ENCODE assay signal across 8 cellular contexts in the genomic region with DNA sequence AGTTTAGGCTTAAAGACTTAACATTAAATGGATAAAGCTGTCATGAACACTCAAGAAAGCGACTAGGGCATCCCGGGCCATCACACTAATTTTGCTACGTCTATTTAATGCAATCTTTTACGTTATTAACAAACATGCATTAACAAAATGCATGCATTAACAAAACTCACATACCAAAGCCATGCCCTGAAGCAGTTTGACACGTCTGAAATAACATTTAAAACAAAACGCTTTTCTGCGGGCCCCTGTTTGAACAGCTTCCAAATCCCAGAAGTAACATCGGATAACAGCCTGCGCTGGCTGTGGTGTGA. TPM values are rescaled to one million over a fixed set of nuclear protein-coding genes. Genes with fewer than 3 reads are reported as not detected.
DNase-seq lines count a peak whose midpoint lies in the region; ATAC-seq and TF ChIP-seq lines count a peak whose summit lies in the region.

No MANE protein-coding gene starts in this region.

- H3K9me3 Mint-ChIP-seq in dendritic cell treated with granulocyte-macrophage colony-stimulating factor and Interleukin-4, amounts not matched to agents 40 ng/mL and 50 ng/mL, for 4 days = no peaks in the 10 kb centered on the region
- no peaks in the 10 kb centered on the region for H3K9me3 Mint-ChIP-seq in natural killer cell

- ATAC-seq in natural killer cell (no peak), GM18520 (IDR thresholded peaks at IDR 0.05; ENCODE audit: unreplicated experiment) (no peak), GM19467 (IDR thresholded peaks at IDR 0.05; ENCODE audit: unreplicated experiment) (no peak)

- DNase-seq in NCI-H345 (lab: John Stamatoyannopoulos, UW) (peak; percentile 20), natural killer cell (no peak), DMS79 treated with DMSO at 0.1 percent for 48 hours (lab: John Stamatoyannopoulos, UW) (no peak), inferior parietal cortex (ENCODE audit: extremely low spot score) (no peak)

- peaks cover 5 to 23% (median 16%) of the 10 kb centered on the region in 11 experiments; a peak in 19 of 22 replicates for H3K27me3 ChIP-seq in BLaER1 treated with 17β-estradiol and CSF1 and Interleukin-3, amounts not matched to agents 10 nM and 100 nM

- H3K4me3 Mint-ChIP-seq in dendritic cell treated with granulocyte-macrophage colony-stimulating factor and Interleukin-4, amounts not matched to agents 40 ng/mL and 50 ng/mL, for 4 days = peak overlapping the region; percentile 82
- peak overlapping the region; percentile 99 for H3K4me3 Mint-ChIP-seq in natural killer cell

- H3K36me3 ChIP-seq in BLaER1 treated with 17β-estradiol and CSF1 and Interleukin-3, amounts not matched to agents 10 nM and 100 nM = no peaks in the 10 kb centered on the region

- H3K9ac ChIP-seq in BLaER1 treated with 17β-estradiol and CSF1 and Interleukin-3, amounts not matched to agents 10 nM and 100 nM = peak overlapping the region; percentile 76 to 88 (median 85); a peak in 21 of 22 replicates

- peak overlapping the region; percentile 78 to 96 (median 92) for H3K4me2 ChIP-seq in BLaER1 treated with 17β-estradiol and CSF1 and Interleukin-3, amounts not matched to agents 10 nM and 100 nM

- TF ChIP-seq CTCF in natural killer cell (IDR thresholded peaks at IDR 0.05) = no peak

- H3K4me1 ChIP-seq in BLaER1 treated with 17β-estradiol and CSF1 and Interleukin-3, amounts not matched to agents 10 nM and 100 nM = peaks cover 9 to 31% (median 20%) of the 10 kb centered on the region in 10 experiments; a peak in 18 of 20 replicates

- H3K9me3 ChIP-seq in BLaER1 treated with 17β-estradiol and CSF1 and Interleukin-3, amounts not matched to agents 10 nM and 100 nM (replicated peaks in 1 of 11) = no peaks in the 10 kb centered on the region

- H3K4me3 ChIP-seq in BLaER1 treated with 17β-estradiol and CSF1 and Interleukin-3, amounts not matched to agents 10 nM and 100 nM = peak overlapping the region; percentile 78 to 92 (median 85)

- peaks cover 26% of the 10 kb centered on the region for H3K4me1 Mint-ChIP-seq in dendritic cell treated with granulocyte-macrophage colony-stimulating factor and Interleukin-4, amounts not matched to agents 40 ng/mL and 50 ng/mL, for 4 days (ENCODE audit: low read depth)
- peaks cover 38 to 54% of the 10 kb centered on the region in 2 donors for H3K4me1 Mint-ChIP-seq in natural killer cell

- H4K20me1 ChIP-seq in BLaER1 treated with 17β-estradiol and CSF1 and Interleukin-3, amounts not matched to agents 10 nM and 100 nM = 0 out of 22 replicates have a peak, but pooled peaks cover 0 to 5% (median 0%) of the 10 kb centered on the region in 11 experiments

- H3K36me3 Mint-ChIP-seq in dendritic cell treated with granulocyte-macrophage colony-stimulating factor and Interleukin-4, amounts not matched to agents 40 ng/mL and 50 ng/mL, for 4 days (ENCODE audit: low read depth) = peaks cover 6% of the 10 kb centered on the region
- H3K36me3 Mint-ChIP-seq in natural killer cell = no peaks in the 10 kb centered on the region

- H3K27ac Mint-ChIP-seq in dendritic cell treated with granulocyte-macrophage colony-stimulating factor and Interleukin-4, amounts not matched to agents 40 ng/mL and 50 ng/mL, for 4 days = peak overlapping the region; percentile 40
- H3K27ac Mint-ChIP-seq in natural killer cell = peak overlapping the region; percentile 90 to 92

- H3K27ac ChIP-seq in BLaER1 treated with 17β-estradiol and CSF1 and Interleukin-3, amounts not matched to agents 10 nM and 100 nM = peak overlapping the region in 8 of 11 experiments; percentile 18 to 84 (median 64); a peak in 7 of 22 replicates

- H3K27me3 Mint-ChIP-seq in dendritic cell treated with granulocyte-macrophage colony-stimulating factor and Interleukin-4, amounts not matched to agents 40 ng/mL and 50 ng/mL, for 4 days = peaks cover 17% of the 10 kb centered on the region
- no peaks in the 10 kb centered on the region for H3K27me3 Mint-ChIP-seq in natural killer cell (ENCODE audit: low read depth in 2 of 2)

- intact Hi-C loops in dendritic cell treated with granulocyte-macrophage colony-stimulating factor and Interleukin-4, amounts not matched to agents 40 ng/mL and 50 ng/mL, for 4 days (cut with micrococcal nuclease) = loop anchor here (10.0 kb wide), 1 partner anchor 411 kb away; the partner anchor contains the start of gene RNF138
- intact Hi-C loops in natural killer cell (cut with micrococcal nuclease) = loop anchor here (2.0 to 10.0 kb wide), 2 partner anchors 49 to 331 kb away; partner anchors contain the start of gene RNF125

RNA-seq across cellular contexts. Expression of gene B4GALT6, which starts 0.5 kb away (rescaled TPM):
- total RNA-seq in natural killer cell = 10 to 100 TPM; 18.6 to 33.0 (median 20.6) TPM
